In the genomic region with DNA sequence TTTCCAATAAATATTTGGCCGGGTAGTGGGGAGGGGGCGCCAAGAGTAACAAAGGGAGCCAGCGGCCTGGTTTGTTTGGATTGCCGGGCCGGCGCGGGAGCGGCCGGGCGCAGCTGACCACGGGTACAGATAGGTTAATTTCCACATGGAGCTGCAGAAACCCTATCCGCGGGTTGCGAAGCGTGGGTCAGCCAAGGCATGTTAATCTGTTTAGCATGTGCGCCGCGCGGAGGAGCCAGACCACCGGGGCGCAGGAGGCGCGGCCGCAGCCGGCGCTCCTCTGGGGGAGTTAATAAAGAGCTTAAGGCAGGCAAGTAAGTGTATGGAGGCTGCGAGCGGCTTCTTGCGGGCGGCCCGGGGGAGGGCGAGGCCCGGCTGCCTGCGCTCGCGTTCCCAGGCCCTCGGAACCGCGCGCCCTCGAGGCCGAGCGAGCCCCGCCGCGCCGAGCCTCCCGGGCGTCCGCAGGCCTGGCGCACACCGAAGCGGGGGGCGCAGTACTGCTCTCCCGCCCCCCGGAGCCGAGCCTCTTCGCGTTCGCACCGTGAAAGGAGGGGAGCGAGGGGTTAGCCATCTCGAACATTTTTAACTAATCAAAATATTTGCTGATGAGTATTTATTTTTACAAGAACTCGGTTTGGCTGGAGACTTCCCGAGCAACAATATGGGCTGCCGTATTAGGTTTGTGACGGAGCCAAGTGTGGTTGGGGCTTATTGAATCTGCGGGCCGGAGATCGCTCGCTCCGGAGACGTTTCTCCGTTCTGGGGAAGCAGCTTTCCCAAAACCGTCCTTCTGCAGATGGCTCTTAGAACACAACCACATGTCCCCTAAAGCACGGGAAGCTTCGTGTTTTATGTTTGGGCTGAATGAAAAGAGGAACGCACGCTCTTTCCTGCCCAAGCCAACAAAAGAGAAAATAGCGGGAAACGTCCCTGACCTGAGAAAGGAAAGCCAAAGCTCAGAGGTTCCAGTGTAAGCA, we compare ENCODE assay signal across 1 cellular context.
TF ChIP-seq lines count a peak whose summit lies in the region.

No MANE protein-coding gene starts in this region.

TF ChIP-seq in A549, 52 proteins besides CTCF, POLR2A, EP300 and RAD21 (continued from another document):
- TF ChIP-seq NR3C1 (IDR thresholded peaks at IDR 0.05) = no peak
